ENCODE assay signal across 23 cellular contexts in the genomic region with DNA sequence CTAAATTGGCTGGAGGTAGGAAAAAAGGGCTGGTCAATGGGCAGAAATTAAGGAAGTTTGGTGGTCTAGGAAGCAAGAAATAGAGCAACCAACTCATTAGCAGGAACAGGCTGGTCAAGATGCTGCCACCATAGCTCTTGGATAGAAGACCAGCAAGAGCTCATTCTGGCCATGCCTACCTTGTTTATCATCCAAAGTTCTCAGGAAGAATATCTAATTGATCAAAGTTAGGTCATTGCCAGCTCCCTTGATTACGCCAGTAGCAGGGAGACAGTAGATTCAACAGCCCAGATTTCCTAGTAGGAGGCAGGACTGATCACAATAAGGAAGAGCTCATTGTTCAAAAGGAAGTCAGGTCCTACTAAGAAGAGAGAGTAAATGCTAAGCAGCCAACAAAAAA.
"Had no signal": no experiment of that assay in that cellular context is flagged by ENCODE, and none has a peak within 500 bp of the region (broad histone marks: within the 10 kb centered on the region; RNA-seq: fewer than 3 reads in every experiment).

No MANE protein-coding gene starts in this region.

- DNase-seq: colonic mucosa; cortex of kidney; dermis blood vessel endothelial cell; dorsolateral prefrontal cortex; effector CD4-positive, alpha-beta T cell; effector CD8-positive, alpha-beta T cell; effector memory CD4-positive, alpha-beta T cell; effector memory CD8-positive, alpha-beta T cell; endodermal cell; erythroblast; esophagus squamous epithelium; foreskin fibroblast; foreskin keratinocyte; foreskin melanocyte; gastrocnemius medialis; glutamatergic neuron; head of caudate nucleus; heart left ventricle; heart right ventricle had no signal

- H3K9me3 ChIP-seq: colonic mucosa, esophagus muscularis mucosa, esophagus squamous epithelium, gastrocnemius medialis, gastroesophageal sphincter, heart left ventricle had no signal

- H3K4me3 ChIP-seq: colonic mucosa, coronary artery, dorsolateral prefrontal cortex, esophagus muscularis mucosa, esophagus squamous epithelium, gastrocnemius medialis, gastroesophageal sphincter, heart left ventricle, heart right ventricle had no signal

- H3K27me3 ChIP-seq: colonic mucosa, esophagus muscularis mucosa, foreskin keratinocyte, gastrocnemius medialis, gastroesophageal sphincter, heart left ventricle, heart right ventricle had no signal

- H3K36me3 ChIP-seq: colonic mucosa, esophagus muscularis mucosa, esophagus squamous epithelium, gastrocnemius medialis, gastroesophageal sphincter, heart left ventricle, heart right ventricle had no signal

- H3K4me1 ChIP-seq: colonic mucosa, esophagus squamous epithelium, foreskin keratinocyte, gastrocnemius medialis, heart left ventricle, heart right ventricle had no signal

- H3K27ac ChIP-seq: colonic mucosa, coronary artery, dorsolateral prefrontal cortex, epithelial cell of prostate, esophagus muscularis mucosa, esophagus squamous epithelium, foreskin keratinocyte, gastrocnemius medialis, gastroesophageal sphincter, heart left ventricle, heart right ventricle had no signal
